ENCODE assay signal across 16 cellular contexts in genomic region chr15:59736181-59736580, GRCh38.
"Had no signal": no experiment of that assay in that cellular context is flagged by ENCODE, and none has a peak within 500 bp of the region (broad histone marks: within the 10 kb centered on the region; RNA-seq: fewer than 3 reads in every experiment).

No MANE protein-coding gene starts in this region.

- H3K4me3 ChIP-seq: esophagus muscularis mucosa, left ventricle myocardium inferior, transverse colon had no signal

- H3K27ac Mint-ChIP-seq: activated CD8-positive, alpha-beta T cell treated with anti-CD3 and anti-CD28 coated beads, Interleukin-2, amount 10 ng/mL, durations not matched to agents 7 days and 5 days; activated naive CD8-positive, alpha-beta T cell; nephron had no signal

- H3K9me3 ChIP-seq: esophagus muscularis mucosa, left ventricle myocardium inferior, transverse colon had no signal

- H3K36me3 ChIP-seq: brain microvascular endothelial cell, esophagus muscularis mucosa, left ventricle myocardium inferior, transverse colon had no signal

- H3K4me1 Mint-ChIP-seq: nephron had no signal

- H3K27me3 Mint-ChIP-seq: activated naive CD8-positive, alpha-beta T cell had no signal

- H3K4me3 Mint-ChIP-seq: activated CD8-positive, alpha-beta T cell treated with anti-CD3 and anti-CD28 coated beads, Interleukin-2, amount 10 ng/mL, durations not matched to agents 7 days and 5 days; activated naive CD8-positive, alpha-beta T cell; nephron had no signal

- H3K4me1 ChIP-seq: esophagus muscularis mucosa, left ventricle myocardium inferior, transverse colon had no signal

- H3K9me3 Mint-ChIP-seq: nephron had no signal

- H3K36me3 Mint-ChIP-seq: activated naive CD8-positive, alpha-beta T cell had no signal

- DNase-seq: activated CD8-positive, alpha-beta T cell treated with anti-CD3 and anti-CD28 coated beads, Interleukin-2, amount 10 ng/mL, durations not matched to agents 7 days and 5 days; activated gamma-delta T cell; brain microvascular endothelial cell; foreskin melanocyte; head of caudate nucleus; left ventricle myocardium inferior; mesenchymal stem cell; stimulated activated CD4-positive, alpha-beta T cell treated with anti-CD3 and anti-CD28 coated beads, Interleukin-12 subunit alpha, Interleukin-12 subunit beta, amount 100 ng/mL, for 4 hours; stimulated activated naive CD4-positive, alpha-beta T cell; substantia nigra; T1000; transverse colon had no signal

- H3K27ac ChIP-seq: brain microvascular endothelial cell, esophagus muscularis mucosa, left ventricle myocardium inferior, transverse colon, VCaP had no signal
